ENCODE assay signal across 8 cellular contexts in the genomic region with DNA sequence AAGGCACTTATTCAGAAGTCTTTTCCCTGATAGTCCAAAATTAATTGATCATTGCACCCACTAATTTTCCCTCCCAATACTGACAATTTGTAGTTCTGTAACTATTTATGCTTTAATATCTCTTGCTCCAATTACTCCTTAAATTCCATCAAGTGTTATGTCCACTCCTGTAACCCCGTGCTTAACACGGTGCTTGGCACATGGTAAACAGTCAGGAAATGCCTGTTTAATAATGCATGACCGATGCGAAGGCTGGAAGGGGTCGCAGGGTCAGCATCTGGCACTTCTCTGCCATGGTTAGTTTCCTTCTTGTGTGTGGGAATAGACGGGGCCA. TPM values are rescaled to one million over a fixed set of nuclear protein-coding genes. Genes with fewer than 3 reads are reported as not detected.
DNase-seq lines count a peak whose midpoint lies in the region; ATAC-seq and TF ChIP-seq lines count a peak whose summit lies in the region.

No MANE protein-coding gene starts in this region.

- no peaks in the 10 kb centered on the region for H3K27me3 ChIP-seq in cardiac muscle cell
- H3K27me3 ChIP-seq in body of pancreas = no peaks in the 10 kb centered on the region
- H3K27me3 ChIP-seq in upper lobe of left lung = no peaks in the 10 kb centered on the region

- DNase-seq in cardiac muscle cell (ENCODE audit: low read depth in 1 of 2, low spot score in 1 of 2) = no peak
- DNase-seq in Right ventricle myocardium inferior (ENCODE audit: missing footprints) = no peak
- DNase-seq in body of pancreas = no peak
- DNase-seq in medulla oblongata (ENCODE audit: extremely low spot score) = peak; percentile 28
- no peak for DNase-seq in upper lobe of left lung
- no peak for DNase-seq in stimulated activated CD4-positive, alpha-beta T cell treated with anti-CD3 and anti-CD28 coated beads, Interleukin-15, amount 100 ng/mL, for 24 hours
- no peak for DNase-seq in SHP77 treated with DMSO at 0.1 percent for 48 hours (lab: John Stamatoyannopoulos, UW)
- no peak for DNase-seq in hippocampal formation (lab: John Stamatoyannopoulos, UW)

- ATAC-seq in Right ventricle myocardium inferior (no peak), body of pancreas (peak; percentile 2), upper lobe of left lung (ENCODE audit: low FRiP score in 2 of 2) (no peak)

- TF ChIP-seq EP300 in upper lobe of left lung (IDR thresholded peaks at IDR 0.05) = no peak

- TF ChIP-seq CTCF in cardiac muscle cell (IDR thresholded peaks at IDR 0.05; ENCODE audit: low read depth, low read length) (no peak), body of pancreas (IDR thresholded peaks at IDR 0.05) (no peak), upper lobe of left lung (IDR thresholded peaks at IDR 0.05) (no peak)

- H3K4me3 ChIP-seq in cardiac muscle cell (peak overlapping the region; percentile 56), body of pancreas (peak overlapping the region in 1 of 2 donors; percentile 93), upper lobe of left lung (peak overlapping the region; percentile 77 to 96 (median 90))

- H3K36me3 ChIP-seq in cardiac muscle cell (no peaks in the 10 kb centered on the region), body of pancreas (replicated peaks in 1 of 2; ENCODE audit: insufficient read depth in 1 of 2, low read depth in 2 of 2) (no peaks in the 10 kb centered on the region), upper lobe of left lung (no peaks in the 10 kb centered on the region)

- TF ChIP-seq POLR2A in body of pancreas (IDR thresholded peaks at IDR 0.05) (no peak), upper lobe of left lung (IDR thresholded peaks at IDR 0.05) (no peak)

- 1 to 3% methylated on average over 6 of the region's 6 CpGs for WGBS in body of pancreas, 2 donors
- 1 to 2% methylated on average over 6 of the region's 6 CpGs for WGBS in upper lobe of left lung, 2 donors

- H3K27ac ChIP-seq in cardiac muscle cell = no peak overlapping the region
- peak overlapping the region; percentile 84 to 94 (median 92) for H3K27ac ChIP-seq in body of pancreas
- peak overlapping the region; percentile 86 to 93 (median 92) for H3K27ac ChIP-seq in upper lobe of left lung

- H3K4me1 ChIP-seq in cardiac muscle cell (ENCODE audit: low read depth) (no peaks in the 10 kb centered on the region), body of pancreas (peaks cover 22% of the 10 kb centered on the region), upper lobe of left lung (peaks cover 3 to 9% (median 7%) of the 10 kb centered on the region in 4 donors)

- H3K9me3 ChIP-seq in cardiac muscle cell (ENCODE audit: low read depth) (no peaks in the 10 kb centered on the region), body of pancreas (no peaks in the 10 kb centered on the region), upper lobe of left lung (no peaks in the 10 kb centered on the region)

- intact Hi-C loops in Right ventricle myocardium inferior (cut with DNase I) = loop anchor here (10.0 kb wide), 1 partner anchor 106 kb away; no protein-coding TSS in a partner anchor
- intact Hi-C loops in body of pancreas (cut with DNase I) = no loop called here

RNA-seq across cellular contexts. Expression of a gene that starts 0.6 kb away (rescaled TPM):
- total RNA-seq in cardiac muscle cell (8.8 and 13.6 TPM in 2 replicates), Right ventricle myocardium inferior (14.6 TPM), body of pancreas (10 to 100 TPM; 16.5 to 18.4 TPM), upper lobe of left lung (10 to 100 TPM in 5 of 6 donors, 1 to 10 TPM in 1; 5.5 to 22.5 (median 12.3) TPM)
- polyA plus RNA-seq in cardiac muscle cell = 12.3 and 19.6 TPM in 2 replicates
